Comparison of ENCODE assay signal across 8 cellular contexts in genomic region chr7:6446977-6447588, GRCh38. TPM values are rescaled to one million over a fixed set of nuclear protein-coding genes. Genes with fewer than 3 reads are reported as not detected.
DNase-seq lines count a peak whose midpoint lies in the region; ATAC-seq and TF ChIP-seq lines count a peak whose summit lies in the region.

No MANE protein-coding gene starts in this region.

- H3K56ac ChIP-seq in mesendoderm (ENCODE audit: low read length), result peak overlapping the region; percentile 80

- peaks cover 53 to 60% (median 58%) of the 10 kb centered on the region in 10 experiments for H3K4me1 ChIP-seq in BLaER1 treated with 17β-estradiol and CSF1 and Interleukin-3, amounts not matched to agents 10 nM and 100 nM
- H3K4me1 ChIP-seq in endodermal cell (ENCODE audit: control insufficient read depth, insufficient read depth, low read length) (no peaks in the 10 kb centered on the region), mesendoderm (ENCODE audit: control insufficient read depth, low read depth, low read length) (no peaks in the 10 kb centered on the region), subcutaneous abdominal adipose tissue (ENCODE audit: control insufficient read depth in 5 of 5, insufficient read depth in 5 of 5, low read length in 5 of 5) (peaks cover 0 to 23% (median 11%) of the 10 kb centered on the region in 5 donors)

- no peak overlapping the region for H3K4ac ChIP-seq in mesendoderm (ENCODE audit: low read depth, low read length)

- no peaks in the 10 kb centered on the region for H3K27me3 Mint-ChIP-seq in activated CD4-positive, alpha-beta memory T cell treated with anti-CD3 and anti-CD28 coated beads for 36 hours
- H3K27me3 Mint-ChIP-seq in endodermal cell (ENCODE audit: insufficient read depth), result no peaks in the 10 kb centered on the region

- no peak overlapping the region for H2AK5ac ChIP-seq in mesendoderm (ENCODE audit: low read length)

- peak overlapping the region; percentile 76 to 99 (median 93) for H3K4me2 ChIP-seq in BLaER1 treated with 17β-estradiol and CSF1 and Interleukin-3, amounts not matched to agents 10 nM and 100 nM
- H3K4me2 ChIP-seq in mesendoderm (ENCODE audit: low read length), result peak overlapping the region; percentile 93

- peaks cover 40 to 47% (median 42%) of the 10 kb centered on the region in 11 experiments for H3K36me3 ChIP-seq in BLaER1 treated with 17β-estradiol and CSF1 and Interleukin-3, amounts not matched to agents 10 nM and 100 nM
- H3K36me3 ChIP-seq in endodermal cell (ENCODE audit: control insufficient read depth, insufficient read depth, low read length) (peaks cover 35% of the 10 kb centered on the region), mesendoderm (ENCODE audit: control insufficient read depth, insufficient read depth, low read length) (peaks cover 5% of the 10 kb centered on the region), subcutaneous abdominal adipose tissue (ENCODE audit: control insufficient read depth in 5 of 5, insufficient read depth in 5 of 5, low read length in 5 of 5) (peaks cover 6 to 32% (median 22%) of the 10 kb centered on the region in 5 donors)

- no peak overlapping the region for H3K18ac ChIP-seq in mesendoderm (ENCODE audit: low read length)

- H3K9me3 ChIP-seq in BLaER1 treated with 17β-estradiol and CSF1 and Interleukin-3, amounts not matched to agents 10 nM and 100 nM (replicated peaks in 1 of 11), result peaks cover 0 to 27% (median 18%) of the 10 kb centered on the region in 11 experiments; a peak in 12 of 22 replicates
- H3K9me3 ChIP-seq in endodermal cell (ENCODE audit: control insufficient read depth, low read length) (no peaks in the 10 kb centered on the region), subcutaneous abdominal adipose tissue (ENCODE audit: control insufficient read depth in 5 of 5, low read length in 5 of 5) (no peaks in the 10 kb centered on the region)

- H2BK120ac ChIP-seq in mesendoderm (ENCODE audit: low read depth, low read length), result no peak overlapping the region

- peaks cover 28% of the 10 kb centered on the region for H3K36me3 Mint-ChIP-seq in activated CD4-positive, alpha-beta memory T cell treated with anti-CD3 and anti-CD28 coated beads for 36 hours
- peaks cover 36% of the 10 kb centered on the region for H3K36me3 Mint-ChIP-seq in endodermal cell (ENCODE audit: low read depth)

- intact Hi-C loops in activated CD4-positive, alpha-beta memory T cell treated with anti-CD3 and anti-CD28 coated beads for 36 hours (cut with micrococcal nuclease), result loop anchor here (1.0 kb wide), 1 partner anchor 12 kb away; no protein-coding TSS in a partner anchor

- H3K4me3 Mint-ChIP-seq in activated CD4-positive, alpha-beta memory T cell treated with anti-CD3 and anti-CD28 coated beads for 36 hours, result peak overlapping the region; percentile 93
- H3K4me3 Mint-ChIP-seq in endodermal cell, result peak overlapping the region; percentile 97

- H3K79me2 ChIP-seq in mesendoderm (ENCODE audit: control insufficient read depth, insufficient read depth, low read length), result peaks cover 21% of the 10 kb centered on the region

- TF ChIP-seq CTCF in endodermal cell (conservative IDR thresholded peaks at IDR 0.05), result no peak

- H3K27me3 ChIP-seq in BLaER1 treated with 17β-estradiol and CSF1 and Interleukin-3, amounts not matched to agents 10 nM and 100 nM, result no peaks in the 10 kb centered on the region
- H3K27me3 ChIP-seq in endodermal cell (ENCODE audit: control insufficient read depth, insufficient read depth, low read length, poor library complexity, severe bottlenecking) (no peaks in the 10 kb centered on the region), mesendoderm (ENCODE audit: insufficient read depth, low read length, poor library complexity) (no peaks in the 10 kb centered on the region), subcutaneous abdominal adipose tissue (ENCODE audit: control insufficient read depth in 5 of 5, insufficient read depth in 4 of 5, low read length in 5 of 5) (no peaks in the 10 kb centered on the region)

- ATAC-seq in GM19043 (IDR thresholded peaks at IDR 0.05; ENCODE audit: low read depth, unreplicated experiment) (peak; percentile 13), HG03439 (IDR thresholded peaks at IDR 0.05; ENCODE audit: unreplicated experiment) (peak; percentile 11)

- H4K8ac ChIP-seq in mesendoderm (ENCODE audit: low read depth, low read length), result no peak overlapping the region

- H2BK15ac ChIP-seq in mesendoderm (replicated peaks; ENCODE audit: low read depth), result no peak overlapping the region

- no peak overlapping the region for H4K5ac ChIP-seq in mesendoderm (ENCODE audit: low read length)

- peak overlapping the region; percentile 91 for H3K27ac Mint-ChIP-seq in activated CD4-positive, alpha-beta memory T cell treated with anti-CD3 and anti-CD28 coated beads for 36 hours
- peak overlapping the region; percentile 97 for H3K27ac Mint-ChIP-seq in endodermal cell

- CTCF ChIA-PET in activated CD4-positive, alpha-beta memory T cell treated with anti-CD3 and anti-CD28 coated beads for 36 hours (lab: Charles Lee), result interaction anchor here (1.4 to 2.3 kb wide), 3 partner anchors 9 to 16 kb away, joined by 4 to 11 read pairs (median 6); no protein-coding TSS in a partner anchor

- POLR2A ChIA-PET in activated CD4-positive, alpha-beta memory T cell treated with anti-CD3 and anti-CD28 coated beads for 36 hours (lab: Charles Lee), result interaction anchor here (0.8 to 1.4 kb wide), 4 partner anchors 9 to 27 kb away, joined by 3 to 6 read pairs (median 5); no protein-coding TSS in a partner anchor

- no peaks in the 10 kb centered on the region for H3K9me3 Mint-ChIP-seq in activated CD4-positive, alpha-beta memory T cell treated with anti-CD3 and anti-CD28 coated beads for 36 hours
- no peaks in the 10 kb centered on the region for H3K9me3 Mint-ChIP-seq in endodermal cell

- DNase-seq in NCI-H446 (lab: John Stamatoyannopoulos, UW) (peak; percentile 26 to 61), endodermal cell (peak; percentile 82), mesendoderm (peak; percentile 85)
- DNase-seq in activated CD4-positive, alpha-beta memory T cell treated with anti-CD3 and anti-CD28 coated beads for 36 hours, result peak; percentile 55

- peak overlapping the region; percentile 83 to 100 (median 96) for H3K4me3 ChIP-seq in BLaER1 treated with 17β-estradiol and CSF1 and Interleukin-3, amounts not matched to agents 10 nM and 100 nM
- H3K4me3 ChIP-seq in endodermal cell (ENCODE audit: low read length) (peak overlapping the region; percentile 98), mesendoderm (ENCODE audit: low read length) (peak overlapping the region; percentile 75), subcutaneous abdominal adipose tissue (ENCODE audit: low read depth in 1 of 5, low read length in 5 of 5) (peak overlapping the region; percentile 80 to 99 (median 94))

- peaks cover 32% of the 10 kb centered on the region for H3K4me1 Mint-ChIP-seq in activated CD4-positive, alpha-beta memory T cell treated with anti-CD3 and anti-CD28 coated beads for 36 hours (ENCODE audit: low read depth)
- peaks cover 2% of the 10 kb centered on the region for H3K4me1 Mint-ChIP-seq in endodermal cell

- H3K23ac ChIP-seq in mesendoderm (ENCODE audit: low read length), result no peak overlapping the region

- 5% methylated on average over 24 to 25 of the region's 25 CpGs for WGBS in endodermal cell (ENCODE audit: insufficient coverage in 1 of 2, insufficient read length in 1 of 2), 2 experiments
- WGBS in mesendoderm (ENCODE audit: extremely low coverage, insufficient coverage, low lambda C conversion rate), result no CpG with 5 or more reads among the region's 25 CpGs

- peak overlapping the region; percentile 90 to 99 (median 96) for H3K9ac ChIP-seq in BLaER1 treated with 17β-estradiol and CSF1 and Interleukin-3, amounts not matched to agents 10 nM and 100 nM
- H3K9ac ChIP-seq in endodermal cell (ENCODE audit: extremely low read depth, low read length, poor library complexity, severe bottlenecking) (peak overlapping the region; percentile 91), mesendoderm (ENCODE audit: low read length) (peak overlapping the region; percentile 66), subcutaneous abdominal adipose tissue (ENCODE audit: low read length in 5 of 5) (peak overlapping the region; percentile 12 to 98 (median 92))

- H3K27ac ChIP-seq in BLaER1 treated with 17β-estradiol and CSF1 and Interleukin-3, amounts not matched to agents 10 nM and 100 nM, result peak overlapping the region; percentile 78 to 98 (median 95)
- H3K27ac ChIP-seq in endodermal cell (ENCODE audit: low read depth, low read length) (peak overlapping the region; percentile 73), mesendoderm (ENCODE audit: low read depth, low read length) (peak overlapping the region; percentile 6), subcutaneous abdominal adipose tissue (ENCODE audit: low read depth, low read length) (peak overlapping the region; percentile 95)

- peaks cover 11% of the 10 kb centered on the region for H3K79me1 ChIP-seq in mesendoderm (ENCODE audit: low read length)

- H2BK5ac ChIP-seq in mesendoderm (ENCODE audit: low read length), result no peak overlapping the region

- peaks cover 18 to 48% (median 37%) of the 10 kb centered on the region in 11 experiments; a peak in 19 of 22 replicates for H4K20me1 ChIP-seq in BLaER1 treated with 17β-estradiol and CSF1 and Interleukin-3, amounts not matched to agents 10 nM and 100 nM

RNA-seq across cellular contexts. Expression of gene DAGLB, which starts 0.7 kb away (rescaled TPM):
- 10 to 100 TPM; 12.8 to 13.6 TPM for total RNA-seq in activated CD4-positive, alpha-beta memory T cell treated with anti-CD3 and anti-CD28 coated beads for 36 hours
- total RNA-seq in endodermal cell, result 10 to 100 TPM; 22.7 to 24.5 TPM
- polyA plus RNA-seq in endodermal cell (2013, experiment 1 of 2), result 22.6 TPM
- 17.2 TPM for polyA plus RNA-seq in endodermal cell (2013, experiment 2 of 2)
- 9.9 TPM for polyA plus RNA-seq in mesendoderm (2013, experiment 1 of 2)
- 9.7 TPM for polyA plus RNA-seq in mesendoderm (2013, experiment 2 of 2)

RNA-seq across cellular contexts. Expression of gene KDELR2, which starts 36.9 kb away (rescaled TPM):
- 10 to 100 TPM; 72.5 to 80.2 TPM for total RNA-seq in activated CD4-positive, alpha-beta memory T cell treated with anti-CD3 and anti-CD28 coated beads for 36 hours
- total RNA-seq in endodermal cell, result 100 to 1,000 TPM in 1 of 2 donors, 10 to 100 TPM in 1; 90.2 to 123 TPM
- 103 TPM for polyA plus RNA-seq in endodermal cell (2013, experiment 1 of 2)
- polyA plus RNA-seq in endodermal cell (2013, experiment 2 of 2), result 113 TPM
- 72.8 TPM for polyA plus RNA-seq in mesendoderm (2013, experiment 1 of 2)
- 72.0 TPM for polyA plus RNA-seq in mesendoderm (2013, experiment 2 of 2)

Comparison
In these comparisons a context has a peak if more than half of its experiments do, and no peak if none do; other contexts are left out.
1. Peak in every context shown above with its lines: DNase-seq, ATAC-seq, H3K4me3 ChIP-seq and H3K27ac ChIP-seq.
2. H3K27ac ChIP-seq: peak in every context shown above with its lines; median percentile 95 in BLaER1 treated with 17β-estradiol and CSF1 and Interleukin-3, amounts not matched to agents 10 nM and 100 nM; 95 in subcutaneous abdominal adipose tissue; 73 in endodermal cell; 6 in mesendoderm.